1 cellular context compared by ENCODE assay signal in genomic region chr1:76843821-76844448, GRCh38.
TF ChIP-seq lines count a peak whose summit lies in the region.

No MANE protein-coding gene starts in this region.

TF ChIP-seq in IMR-90, 13 proteins besides CTCF, POLR2A, EP300 and RAD21 (continued from another document):
- TF ChIP-seq MAZ (IDR thresholded peaks at IDR 0.05; ENCODE audit: borderline replicate concordance, low read depth, low read length) (no peak), CEBPB (IDR thresholded peaks at IDR 0.05; ENCODE audit: low read depth, low read length) (no peak), RCOR1 (IDR thresholded peaks at IDR 0.05; ENCODE audit: insufficient replicate concordance, low read length) (no peak), FOS (IDR thresholded peaks at IDR 0.05; ENCODE audit: low read depth, low read length) (no peak), ELK1 (IDR thresholded peaks at IDR 0.05; ENCODE audit: borderline replicate concordance, low read depth, low read length) (no peak), MXI1 (IDR thresholded peaks at IDR 0.05; ENCODE audit: borderline replicate concordance, low read depth, low read length) (no peak)
